In the genomic region with DNA sequence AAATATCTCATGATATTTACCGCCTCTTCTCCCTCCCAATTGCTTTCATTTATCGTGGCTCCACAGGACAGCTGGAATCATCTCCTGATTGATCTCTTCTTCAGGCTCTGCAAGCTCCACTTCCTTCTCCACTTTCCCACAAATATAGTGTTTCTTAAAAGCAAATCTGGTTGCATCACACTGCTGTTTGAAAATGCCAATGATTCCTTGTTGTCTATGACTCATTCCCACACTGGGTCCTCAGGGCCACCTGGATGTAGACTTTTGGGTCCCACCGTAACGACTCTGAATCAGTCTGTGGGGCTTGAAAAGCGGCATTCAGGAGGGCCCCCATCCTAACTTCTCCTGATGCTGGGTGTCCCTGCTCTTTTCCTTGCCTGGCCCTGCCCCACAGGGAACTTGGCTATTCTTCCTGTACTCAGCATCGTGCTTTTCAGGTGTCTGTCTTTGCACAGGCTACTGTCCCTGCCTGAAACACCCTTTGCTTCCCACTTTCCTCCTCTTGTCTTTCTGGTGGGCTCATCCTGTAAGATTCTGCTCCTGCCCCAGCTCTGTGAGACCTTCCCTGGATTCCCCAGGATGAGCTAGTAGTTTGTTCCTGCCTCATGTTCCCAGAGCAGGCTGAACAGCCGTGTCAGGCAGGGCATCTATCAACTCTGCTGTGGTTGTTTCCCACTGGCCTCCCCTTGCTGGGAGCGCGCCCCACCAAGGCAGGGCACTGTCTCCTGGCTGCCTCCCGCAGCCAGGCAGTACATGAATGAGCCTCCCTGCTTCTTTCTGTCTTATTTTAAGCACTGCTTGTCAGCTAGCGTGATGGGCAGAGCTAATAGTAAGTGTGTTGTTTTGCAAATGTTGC, we compare ENCODE assay signal across 14 cellular contexts.
DNase-seq lines count a peak whose midpoint lies in the region; ATAC-seq and TF ChIP-seq lines count a peak whose summit lies in the region.
"Had no signal": no experiment of that assay in that cellular context is flagged by ENCODE, and none has a peak within 500 bp of the region (broad histone marks: within the 10 kb centered on the region; RNA-seq: fewer than 3 reads in every experiment).

No MANE protein-coding gene starts in this region.

- H3K4me1 Mint-ChIP-seq in brain: peaks cover 28% of the 10 kb centered on the region
- H3K4me1 Mint-ChIP-seq: CD4-positive, alpha-beta memory T cell; T-helper 17 cell had no signal

- H3K27me3 Mint-ChIP-seq in brain: peaks cover 3% of the 10 kb centered on the region

- no peak overlapping the region for H3K4me3 Mint-ChIP-seq in brain
- H3K4me3 Mint-ChIP-seq: CD4-positive, alpha-beta memory T cell; T-helper 17 cell had no signal

- ATAC-seq in GM19035 (IDR thresholded peaks at IDR 0.05; ENCODE audit: unreplicated experiment): no peak
- ATAC-seq: T-helper 17 cell had no signal

- H3K27ac Mint-ChIP-seq in brain: peak overlapping the region in 3 of 5 experiments; percentile 19 to 52 (median 23)
- H3K27ac Mint-ChIP-seq: CD4-positive, alpha-beta memory T cell; T-helper 17 cell had no signal

- no peak overlapping the region for H3K4me3 ChIP-seq in AG09309 (ENCODE audit: control insufficient read depth, low read depth, low read length)
- H3K4me3 ChIP-seq in kidney epithelial cell (ENCODE audit: low read depth, low read length): no peak overlapping the region

- TF ChIP-seq CTCF in AG09309 (IDR thresholded peaks at IDR 0.05; ENCODE audit: control insufficient read depth, insufficient read depth, low read depth, low read length, missing control alignments) (no peak), brain (conservative IDR thresholded peaks at IDR 0.05) (no peak), kidney epithelial cell (IDR thresholded peaks at IDR 0.05; ENCODE audit: insufficient read depth, low read length, poor library complexity, severe bottlenecking) (no peak)

- H3K9me3 Mint-ChIP-seq in brain: peaks cover 0 to 6% (median 2%) of the 10 kb centered on the region in 5 experiments

- no peaks in the 10 kb centered on the region for H3K27me3 ChIP-seq in kidney epithelial cell (ENCODE audit: control insufficient read depth, insufficient read depth, low read length)

- DNase-seq in AG09309 (ENCODE audit: low read depth) (peak; percentile 66), HS-5 (ENCODE audit: low read depth) (peak; percentile 44), kidney epithelial cell (ENCODE audit: low read depth) (peak; percentile 84), ureter (ENCODE audit: low spot score) (no peak), NCI-H1436 (lab: John Stamatoyannopoulos, UW) (no peak), CD1c-positive myeloid dendritic cell (ENCODE audit: extremely low spot score) (no peak)
- DNase-seq: activated CD8-positive, alpha-beta memory T cell treated with anti-CD3 and anti-CD28 coated beads, Interleukin-2, amount 50 U/mL, for 48 hours; CD4-positive, alpha-beta memory T cell; hypothalamus; NCI-H774; stimulated activated naive CD4-positive, alpha-beta T cell; T-helper 17 cell had no signal

- H3K36me3 ChIP-seq in kidney epithelial cell (ENCODE audit: control insufficient read depth, insufficient read depth, low read length): no peaks in the 10 kb centered on the region

- no peaks in the 10 kb centered on the region for H3K36me3 Mint-ChIP-seq in brain
- H3K36me3 Mint-ChIP-seq: CD4-positive, alpha-beta memory T cell had no signal

Comparison
In these comparisons a context has a peak if more than half of its experiments do, and no peak if none do; other contexts are left out.
1. DNase-seq: peak in AG09309 (single experiment), HS-5 (single experiment) and kidney epithelial cell (single experiment); none in ureter (single experiment), NCI-H1436 (single experiment) and CD1c-positive myeloid dendritic cell (single experiment).